16 cellular contexts compared by ENCODE assay signal in the genomic region with DNA sequence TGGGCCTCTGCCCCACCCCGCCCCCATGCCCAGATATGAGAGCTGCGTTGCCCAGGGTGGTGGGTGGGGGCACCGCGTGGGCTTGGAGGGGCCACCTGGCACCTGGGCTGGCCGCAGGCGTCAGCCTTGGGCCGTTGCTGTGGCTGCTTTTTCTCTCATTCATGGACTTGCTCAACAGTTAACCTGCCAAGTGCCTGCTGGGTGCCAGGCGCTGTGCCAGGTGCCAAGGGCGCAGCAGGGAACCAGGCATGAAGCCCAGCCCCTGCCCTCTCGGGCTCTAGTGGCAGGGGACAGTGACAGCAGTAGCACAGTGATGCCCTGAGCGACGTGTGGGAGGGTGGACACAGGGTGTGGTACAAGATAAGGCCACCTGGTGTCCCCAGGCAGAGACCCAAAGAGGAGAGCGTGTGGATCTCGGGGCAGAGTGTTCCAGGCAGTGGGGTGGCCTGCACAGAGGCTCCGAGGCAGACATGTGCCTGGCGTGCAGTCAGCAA. TPM values are rescaled to one million over a fixed set of nuclear protein-coding genes. Genes with fewer than 3 reads are reported as not detected.
DNase-seq lines count a peak whose midpoint lies in the region; ATAC-seq and TF ChIP-seq lines count a peak whose summit lies in the region.
"Had no signal": no experiment of that assay in that cellular context is flagged by ENCODE, and none has a peak within 500 bp of the region (broad histone marks: within the 10 kb centered on the region; RNA-seq: fewer than 3 reads in every experiment).

No MANE protein-coding gene starts in this region.

- H3K4me1 Mint-ChIP-seq in activated naive CD8-positive, alpha-beta T cell treated with anti-CD3 and anti-CD28 coated beads for 36 hours: peaks cover 16% of the 10 kb centered on the region

- TF ChIP-seq CTCF in neutrophil (IDR thresholded peaks at IDR 0.05): no peak
- TF ChIP-seq CTCF in GM13976 (IDR thresholded peaks at IDR 0.05; ENCODE audit: borderline replicate concordance, control extremely low read depth, extremely low read depth, insufficient read depth, missing control alignments): no peak

- H3K27ac ChIP-seq in neutrophil: peak overlapping the region; percentile 94

- H3K27ac Mint-ChIP-seq in activated naive CD8-positive, alpha-beta T cell treated with anti-CD3 and anti-CD28 coated beads for 36 hours: no peak overlapping the region
- H3K27ac Mint-ChIP-seq: activated naive CD4-positive, alpha-beta T cell treated with anti-CD3 and anti-CD28 coated beads, Interleukin-2, amount 50 U/mL, for 72 hours; effector memory CD8-positive, alpha-beta T cell; stimulated activated effector memory CD8-positive, alpha-beta T cell treated with anti-CD3 and anti-CD28 coated beads, Interleukin-12 subunit alpha, Interleukin-12 subunit beta, amount 100 ng/mL, for 72 hours; T-helper 2 cell treated with Interferon-gamma antibody and Interleukin-4, amounts not matched to agents 5 μg/mL and 100 μg/mL, for 36 hours had no signal

- H3K4me1 ChIP-seq in neutrophil (ENCODE audit: control insufficient read depth in 1 of 2, insufficient read depth in 1 of 2, low read depth in 1 of 2, low read length in 1 of 2): peaks cover 44 to 63% of the 10 kb centered on the region in 2 experiments

- no peaks in the 10 kb centered on the region for H3K9me3 ChIP-seq in neutrophil

- H3K36me3 ChIP-seq in neutrophil: peaks cover 100% of the 10 kb centered on the region

- H3K9me3 Mint-ChIP-seq in activated naive CD8-positive, alpha-beta T cell treated with anti-CD3 and anti-CD28 coated beads for 36 hours: no peaks in the 10 kb centered on the region
- H3K9me3 Mint-ChIP-seq: activated naive CD4-positive, alpha-beta T cell treated with anti-CD3 and anti-CD28 coated beads, Interleukin-2, amount 50 U/mL, for 72 hours; effector memory CD8-positive, alpha-beta T cell; stimulated activated effector memory CD8-positive, alpha-beta T cell treated with anti-CD3 and anti-CD28 coated beads, Interleukin-12 subunit alpha, Interleukin-12 subunit beta, amount 100 ng/mL, for 72 hours; T-helper 2 cell treated with Interferon-gamma antibody and Interleukin-4, amounts not matched to agents 5 μg/mL and 100 μg/mL, for 36 hours had no signal

- in situ Hi-C loops in GM13976 (cut with MboI; ENCODE audit: low sequenced_read_pairs, unreplicated experiment): no loop called here

- H3K36me3 Mint-ChIP-seq in activated naive CD8-positive, alpha-beta T cell treated with anti-CD3 and anti-CD28 coated beads for 36 hours: peaks cover 13% of the 10 kb centered on the region

- intact Hi-C loops in head of caudate nucleus (cut with DNase I): no loop called here

- no peak for ATAC-seq in HG03196 (IDR thresholded peaks at IDR 0.05; ENCODE audit: unreplicated experiment)
- ATAC-seq: activated naive CD4-positive, alpha-beta T cell treated with anti-CD3 and anti-CD28 coated beads, Interleukin-2, amount 50 U/mL, for 72 hours; effector memory CD8-positive, alpha-beta T cell; stimulated activated effector memory CD8-positive, alpha-beta T cell treated with anti-CD3 and anti-CD28 coated beads, Interleukin-12 subunit alpha, Interleukin-12 subunit beta, amount 100 ng/mL, for 72 hours had no signal

- no peaks in the 10 kb centered on the region for H3K27me3 Mint-ChIP-seq in activated naive CD8-positive, alpha-beta T cell treated with anti-CD3 and anti-CD28 coated beads for 36 hours
- H3K27me3 Mint-ChIP-seq: effector memory CD8-positive, alpha-beta T cell had no signal

- peak; percentile 36 for DNase-seq in HT-29 (ENCODE audit: low spot score)
- DNase-seq in NCI-H2196 (lab: John Stamatoyannopoulos, UW; ENCODE audit: unreplicated experiment): peak; percentile 72
- peak in 22 of 42 donors; percentile 8 to 56 (median 29) for DNase-seq in head of caudate nucleus
- no peak for DNase-seq in activated naive CD8-positive, alpha-beta T cell treated with anti-CD3 and anti-CD28 coated beads for 36 hours
- DNase-seq in activated CD4-positive, alpha-beta T cell treated with anti-CD3 and anti-CD28 coated beads, Interleukin-2, amount 50 U/mL, for 4 hours: no peak
- DNase-seq in GM13976 (ENCODE audit: low spot score): no peak
- DNase-seq: activated CD4-positive, alpha-beta T cell treated with anti-CD3 and anti-CD28 coated beads for 4 hours; DMS53; effector memory CD8-positive, alpha-beta T cell; mammary epithelial cell had no signal

- H3K27me3 ChIP-seq in neutrophil: no peaks in the 10 kb centered on the region

- H3K4me3 ChIP-seq in neutrophil (ENCODE audit: low read depth in 1 of 2, low read length in 1 of 2): no peak overlapping the region

- no peak overlapping the region for H3K4me3 Mint-ChIP-seq in activated naive CD8-positive, alpha-beta T cell treated with anti-CD3 and anti-CD28 coated beads for 36 hours
- H3K4me3 Mint-ChIP-seq: effector memory CD8-positive, alpha-beta T cell; stimulated activated effector memory CD8-positive, alpha-beta T cell treated with anti-CD3 and anti-CD28 coated beads, Interleukin-12 subunit alpha, Interleukin-12 subunit beta, amount 100 ng/mL, for 72 hours; T-helper 2 cell treated with Interferon-gamma antibody and Interleukin-4, amounts not matched to agents 5 μg/mL and 100 μg/mL, for 36 hours had no signal

RNA-seq across cellular contexts. Expression of a gene that starts 28.1 kb away (rescaled TPM):
- 85.4 and 88.4 TPM in 2 replicates for total RNA-seq in HT-29 (2014; rRNA removed; shearing (Covaris generic))
- 10 to 100 TPM; 17.4 to 19.5 TPM for total RNA-seq in activated naive CD8-positive, alpha-beta T cell treated with anti-CD3 and anti-CD28 coated beads for 36 hours

RNA-seq across cellular contexts. Expression of a gene that starts 42.1 kb away (rescaled TPM):
- 0.37 and 1.1 TPM in 2 replicates for total RNA-seq in HT-29 (2014; rRNA removed; shearing (Covaris generic))
- not detected for total RNA-seq in activated naive CD8-positive, alpha-beta T cell treated with anti-CD3 and anti-CD28 coated beads for 36 hours

RNA-seq across cellular contexts. Expression of a gene that starts 45.3 kb away (rescaled TPM):
- total RNA-seq in HT-29 (2014; rRNA removed; shearing (Covaris generic)): not detected in 2 replicates
- total RNA-seq in activated naive CD8-positive, alpha-beta T cell treated with anti-CD3 and anti-CD28 coated beads for 36 hours: not detected
- total RNA-seq: activated naive CD4-positive, alpha-beta T cell treated with anti-CD3 and anti-CD28 coated beads, Interleukin-2, amount 50 U/mL, for 72 hours; fibroblast of villous mesenchyme had no signal

Comparison
In these comparisons a context has a peak if more than half of its experiments do, and no peak if none do; other contexts are left out.
1. DNase-seq: peak in HT-29 (single experiment), NCI-H2196 (single experiment) and head of caudate nucleus (22 of 42); none in activated naive CD8-positive, alpha-beta T cell treated with anti-CD3 and anti-CD28 coated beads for 36 hours (single experiment), activated CD4-positive, alpha-beta T cell treated with anti-CD3 and anti-CD28 coated beads, Interleukin-2, amount 50 U/mL, for 4 hours (0 of 2) and GM13976 (single experiment).